ENCODE assay signal across 14 cellular contexts in genomic region chr17:80619535-80620235, GRCh38.
A peak's percentile ranks its signal among the peaks of the same experiment; 100 is the strongest.
DNase-seq lines count a peak whose midpoint lies in the region; FAIRE-seq lines count a peak whose summit lies in the region.
"Had no signal": no experiment of that assay in that cellular context is flagged by ENCODE, and none has a peak within 500 bp of the region (broad histone marks: within the 10 kb centered on the region; RNA-seq: fewer than 3 reads in every experiment).

No MANE protein-coding gene starts in this region.

- H3K4me1 ChIP-seq in mesenchymal stem cell (ENCODE audit: control insufficient read depth, insufficient read depth, low read depth, low read length) = peaks cover 11% of the 10 kb centered on the region

- H2BK12ac ChIP-seq in mesenchymal stem cell (ENCODE audit: low read length in 2 of 2) = no peak overlapping the region

- H3K9me3 Mint-ChIP-seq in activated T-cell treated with anti-CD3 and anti-CD28 coated beads, Interleukin-2, amount 50 U/mL, for 24 hours = no peaks in the 10 kb centered on the region

- H2AFZ ChIP-seq in mesenchymal stem cell (ENCODE audit: low read depth, low read length) = no peak overlapping the region

- H3K9me3 ChIP-seq in mesenchymal stem cell (ENCODE audit: control insufficient read depth, low read length) = no peaks in the 10 kb centered on the region

- H2BK5ac ChIP-seq in mesenchymal stem cell (ENCODE audit: low read depth, low read length, poor library complexity, severe bottlenecking) = no peak overlapping the region

- WGBS in mesenchymal stem cell = 74% methylated on average over 8 of the region's 9 CpGs

- H4K91ac ChIP-seq in mesenchymal stem cell (ENCODE audit: low read length) = no peak overlapping the region

- no peak overlapping the region for H4K8ac ChIP-seq in mesenchymal stem cell (ENCODE audit: low read length)

- no peak overlapping the region for H3K4me2 ChIP-seq in mesenchymal stem cell (ENCODE audit: low read length, poor library complexity, severe bottlenecking)

- H3K27ac Mint-ChIP-seq in activated T-cell treated with anti-CD3 and anti-CD28 coated beads, Interleukin-2, amount 50 U/mL, for 24 hours = no peak overlapping the region

- H3K27ac ChIP-seq in angular gyrus (ENCODE audit: low read depth, low read length) (peak overlapping the region; percentile 17), substantia nigra (ENCODE audit: low read depth, low read length, poor library complexity, severe bottlenecking) (no peak overlapping the region), mesenchymal stem cell (ENCODE audit: low read length, poor library complexity, severe bottlenecking) (no peak overlapping the region)

- no peaks in the 10 kb centered on the region for H3K27me3 Mint-ChIP-seq in activated T-cell treated with anti-CD3 and anti-CD28 coated beads, Interleukin-2, amount 50 U/mL, for 24 hours

- no peak overlapping the region for H3K4me3 ChIP-seq in mesenchymal stem cell (ENCODE audit: insufficient read depth in 1 of 2, low read depth in 1 of 2, low read length in 2 of 2)

- FAIRE-seq in GM19239 (lab: Jason Lieb, UNC) = no peak
- FAIRE-seq: islet of Langerhans had no signal

- no peak overlapping the region for H2BK15ac ChIP-seq in mesenchymal stem cell (ENCODE audit: low read depth, poor library complexity, severe bottlenecking)

- H3K4me1 Mint-ChIP-seq in activated T-cell treated with anti-CD3 and anti-CD28 coated beads, Interleukin-2, amount 50 U/mL, for 24 hours (ENCODE audit: low read depth) = peaks cover 45% of the 10 kb centered on the region

- no peak overlapping the region for H3K4me3 Mint-ChIP-seq in activated T-cell treated with anti-CD3 and anti-CD28 coated beads, Interleukin-2, amount 50 U/mL, for 24 hours

- no peak overlapping the region for H3K4ac ChIP-seq in mesenchymal stem cell (ENCODE audit: low read depth in 1 of 2, low read length in 2 of 2)

- H3K14ac ChIP-seq in mesenchymal stem cell (ENCODE audit: low read length in 2 of 2) = no peak overlapping the region

- peaks cover 11% of the 10 kb centered on the region for H3K36me3 Mint-ChIP-seq in activated T-cell treated with anti-CD3 and anti-CD28 coated beads, Interleukin-2, amount 50 U/mL, for 24 hours (ENCODE audit: low read depth)

- H3K18ac ChIP-seq in mesenchymal stem cell (ENCODE audit: low read depth in 1 of 2, low read length in 2 of 2) = no peak overlapping the region

- H3K36me3 ChIP-seq in mesenchymal stem cell (ENCODE audit: control insufficient read depth in 1 of 2, insufficient read depth in 2 of 2, low read depth in 1 of 2, low read length in 2 of 2) = no peaks in the 10 kb centered on the region

- no peak overlapping the region for H3K23ac ChIP-seq in mesenchymal stem cell (ENCODE audit: low read length in 2 of 2)

- DNase-seq in AG08395 (ENCODE audit: low spot score) (peak; percentile 13), HT-29 (ENCODE audit: low spot score) (peak; percentile 49), islet precursor cell (peak; percentile 85), substantia nigra (lab: John Stamatoyannopoulos, UW) (no peak), GM19239 (ENCODE audit: insufficient read length, low spot score) (no peak), mesenchymal stem cell (no peak)
- no peak for DNase-seq in activated T-cell treated with anti-CD3 and anti-CD28 coated beads, Interleukin-2, amount 50 U/mL, for 24 hours
- DNase-seq: activated CD4-positive, CD25-positive, alpha-beta regulatory T cell; activated T-cell treated with anti-CD3 and anti-CD28 coated beads for 4 hours; AML-193; DMS79 treated with DMSO at 0.1 percent for 48 hours; stimulated activated CD4-positive, alpha-beta T cell treated with anti-CD3 and anti-CD28 coated beads, Interleukin-1b, Interleukin-23, amount 100 ng/mL, for 48 hours had no signal

- no peaks in the 10 kb centered on the region for H3K27me3 ChIP-seq in mesenchymal stem cell (ENCODE audit: control insufficient read depth in 1 of 2, insufficient read depth in 1 of 2, low read length in 2 of 2)

- H2AK5ac ChIP-seq in mesenchymal stem cell (ENCODE audit: low read length, severe bottlenecking) = no peak overlapping the region

- peaks cover 32% of the 10 kb centered on the region for H3K79me1 ChIP-seq in mesenchymal stem cell (replicated peaks; ENCODE audit: low read length, poor library complexity, severe bottlenecking)

- no peak overlapping the region for H3K9ac ChIP-seq in mesenchymal stem cell (ENCODE audit: low read length)

- no peak overlapping the region for H2BK120ac ChIP-seq in mesenchymal stem cell (ENCODE audit: low read depth, low read length)

Comparison
In these comparisons a context has a peak if more than half of its experiments do, and no peak if none do; other contexts are left out.
1. DNase-seq: peak in AG08395 (single experiment), HT-29 (single experiment) and islet precursor cell (single experiment); none in substantia nigra (0 of 49), GM19239 (single experiment), mesenchymal stem cell (single experiment) and activated T-cell treated with anti-CD3 and anti-CD28 coated beads, Interleukin-2, amount 50 U/mL, for 24 hours (single experiment).